1 cellular context compared by ENCODE assay signal in genomic region chr10:28533315-28533564, GRCh38.
TF ChIP-seq lines count a peak whose summit lies in the region.

No MANE protein-coding gene starts in this region.

TF ChIP-seq in HepG2, 621 proteins besides CTCF, POLR2A, EP300 and RAD21 (continued from another document):
- no peak for TF ChIP-seq ZNF512 (CRISPR knock-in tag; IDR thresholded peaks at IDR 0.05)
